In genomic region chr14:102848830-102849521, GRCh38 we compare ENCODE assay signal across 8 cellular contexts.
A peak's percentile ranks its signal among the peaks of the same experiment; 100 is the strongest.
DNase-seq lines count a peak whose midpoint lies in the region; ATAC-seq and TF ChIP-seq lines count a peak whose summit lies in the region.

No MANE protein-coding gene starts in this region.

- H3K27me3 Mint-ChIP-seq in T-helper 2 cell treated with Interferon-gamma antibody and Interleukin-4, amounts not matched to agents 5 μg/mL and 100 μg/mL, for 36 hours (ENCODE audit: low read depth), result no peaks in the 10 kb centered on the region

- H3K9ac ChIP-seq in subcutaneous abdominal adipose tissue (ENCODE audit: low read length in 5 of 5), result peak overlapping the region in 1 of 5 donors; percentile 1

- TF ChIP-seq POLR2A in breast epithelium (IDR thresholded peaks at IDR 0.05), result no peak

- peaks cover 4% of the 10 kb centered on the region for H3K9me3 Mint-ChIP-seq in T-helper 2 cell treated with Interferon-gamma antibody and Interleukin-4, amounts not matched to agents 5 μg/mL and 100 μg/mL, for 36 hours

- H3K27ac Mint-ChIP-seq in T-helper 2 cell treated with Interferon-gamma antibody and Interleukin-4, amounts not matched to agents 5 μg/mL and 100 μg/mL, for 36 hours, result peak overlapping the region; percentile 28

- peaks cover 7% of the 10 kb centered on the region for H3K4me1 ChIP-seq in left ventricle myocardium inferior
- peaks cover 0 to 20% (median 16%) of the 10 kb centered on the region in 5 donors for H3K4me1 ChIP-seq in subcutaneous abdominal adipose tissue (ENCODE audit: control insufficient read depth in 5 of 5, insufficient read depth in 5 of 5, low read length in 5 of 5)
- no peaks in the 10 kb centered on the region for H3K4me1 ChIP-seq in breast epithelium

- intact Hi-C loops in left ventricle myocardium inferior (cut with micrococcal nuclease) (no loop called here), breast epithelium (cut with DNase I; ENCODE audit: low total_unique reads) (no loop called here)

- no peak overlapping the region for H3K4me3 Mint-ChIP-seq in T-helper 2 cell treated with Interferon-gamma antibody and Interleukin-4, amounts not matched to agents 5 μg/mL and 100 μg/mL, for 36 hours

- H3K27me3 ChIP-seq in left ventricle myocardium inferior (ENCODE audit: low read depth), result no peaks in the 10 kb centered on the region
- H3K27me3 ChIP-seq in subcutaneous abdominal adipose tissue (ENCODE audit: control insufficient read depth in 5 of 5, insufficient read depth in 4 of 5, low read length in 5 of 5), result no peaks in the 10 kb centered on the region
- H3K27me3 ChIP-seq in breast epithelium, result no peaks in the 10 kb centered on the region

- TF ChIP-seq CTCF in left ventricle myocardium inferior (IDR thresholded peaks at IDR 0.05; ENCODE audit: borderline replicate concordance) (no peak), breast epithelium (IDR thresholded peaks at IDR 0.05) (no peak)

- no peaks in the 10 kb centered on the region for H3K9me3 ChIP-seq in left ventricle myocardium inferior (replicated peaks)
- H3K9me3 ChIP-seq in subcutaneous abdominal adipose tissue (ENCODE audit: control insufficient read depth in 5 of 5, low read length in 5 of 5), result no peaks in the 10 kb centered on the region
- H3K9me3 ChIP-seq in breast epithelium, result no peaks in the 10 kb centered on the region

- H3K4me1 Mint-ChIP-seq in T-helper 2 cell treated with Interferon-gamma antibody and Interleukin-4, amounts not matched to agents 5 μg/mL and 100 μg/mL, for 36 hours (ENCODE audit: low read depth), result peaks cover 12% of the 10 kb centered on the region

- DNase-seq in T-helper 2 cell treated with Interferon-gamma antibody and Interleukin-4, amounts not matched to agents 5 μg/mL and 100 μg/mL, for 36 hours (ENCODE audit: low spot score), result no peak
- DNase-seq in T-helper 2 cell (no peak), left ventricle myocardium inferior (peak; percentile 47), breast epithelium (ENCODE audit: low spot score in 2 of 2) (no peak)

- H3K4me3 ChIP-seq in left ventricle myocardium inferior, result no peak overlapping the region
- no peak overlapping the region for H3K4me3 ChIP-seq in subcutaneous abdominal adipose tissue (ENCODE audit: low read depth in 1 of 5, low read length in 5 of 5)
- no peak overlapping the region for H3K4me3 ChIP-seq in breast epithelium

- H3K36me3 Mint-ChIP-seq in T-helper 2 cell treated with Interferon-gamma antibody and Interleukin-4, amounts not matched to agents 5 μg/mL and 100 μg/mL, for 36 hours (ENCODE audit: low read depth), result peaks cover 16% of the 10 kb centered on the region

- H3K27ac ChIP-seq in left ventricle myocardium inferior (replicated peaks) (peak overlapping the region; percentile 6), subcutaneous abdominal adipose tissue (ENCODE audit: low read depth, low read length) (peak overlapping the region; percentile 50), breast epithelium (no peak overlapping the region)

- ATAC-seq in SK-N-SH treated with all-trans-retinoic acid at 6 μM for 48 hours (peak; percentile 90), GM21528 (IDR thresholded peaks at IDR 0.05; ENCODE audit: low FRiP score, unreplicated experiment) (no peak), HG02798 (IDR thresholded peaks at IDR 0.05; ENCODE audit: poor library complexity, unreplicated experiment) (no peak)

- no peaks in the 10 kb centered on the region for H3K36me3 ChIP-seq in left ventricle myocardium inferior
- H3K36me3 ChIP-seq in subcutaneous abdominal adipose tissue (ENCODE audit: control insufficient read depth in 5 of 5, insufficient read depth in 5 of 5, low read length in 5 of 5), result no peaks in the 10 kb centered on the region
- no peaks in the 10 kb centered on the region for H3K36me3 ChIP-seq in breast epithelium

TF ChIP-seq in SK-N-SH treated with all-trans-retinoic acid at 6 μM for 48 hours, 23 proteins besides CTCF, POLR2A, EP300 and RAD21:
- TF ChIP-seq CSRNP3 (CRISPR knock-in tag; IDR thresholded peaks at IDR 0.05) (no peak), TCF4 (CRISPR knock-in tag; IDR thresholded peaks at IDR 0.05; ENCODE audit: borderline replicate concordance) (peak; percentile 87)

Comparison
In these comparisons a context has a peak if more than half of its experiments do, and no peak if none do; other contexts are left out.
1. H3K27ac ChIP-seq: peak in left ventricle myocardium inferior (single experiment) and subcutaneous abdominal adipose tissue (single experiment); none in breast epithelium (0 of 2).